In genomic region chr1:27630859-27631491, GRCh38 we compare ENCODE assay signal across 9 cellular contexts. TPM values are rescaled to one million over a fixed set of nuclear protein-coding genes. Genes with fewer than 3 reads are reported as not detected.
DNase-seq lines count a peak whose midpoint lies in the region; ATAC-seq and TF ChIP-seq lines count a peak whose summit lies in the region.
"Had no signal": no experiment of that assay in that cellular context is flagged by ENCODE, and none has a peak within 500 bp of the region (broad histone marks: within the 10 kb centered on the region; RNA-seq: fewer than 3 reads in every experiment).

No MANE protein-coding gene starts in this region.

- peak overlapping the region; percentile 82 for H3K4me2 ChIP-seq in Karpas-422 (ENCODE audit: low read depth, low read length, poor library complexity, severe bottlenecking)

- 22 to 47% methylated on average over 4 to 5 of the region's 5 CpGs for WGBS in esophagus squamous epithelium, 2 donors

- ATAC-seq in GM19025 (IDR thresholded peaks at IDR 0.05; ENCODE audit: low read depth, unreplicated experiment) = peak; percentile 33
- ATAC-seq in stimulated activated naive B cell treated with anti-CD40 and anti-IgM and Interleukin-4, amounts not matched to agents 10 μg/mL and 1 μg/mL and 100 μg/mL, for 72 hours (replicated peaks) = peak; percentile 24 to 26
- ATAC-seq in HG03521 (IDR thresholded peaks at IDR 0.05; ENCODE audit: unreplicated experiment) = no peak

- H3K4me1 ChIP-seq in Karpas-422 (ENCODE audit: low read length) = peaks cover 79% of the 10 kb centered on the region
- H3K4me1 ChIP-seq in esophagus squamous epithelium = peaks cover 30 to 88% (median 42%) of the 10 kb centered on the region in 3 donors

- H3K4me1 Mint-ChIP-seq in stimulated activated naive B cell treated with anti-CD40 and anti-IgM and Interleukin-4, amounts not matched to agents 10 μg/mL and 1 μg/mL and 100 μg/mL, for 72 hours = peaks cover 60 to 73% of the 10 kb centered on the region in 2 donors

- H3K9ac ChIP-seq in Karpas-422 (ENCODE audit: low read length) = peak overlapping the region; percentile 93

- H3K27ac ChIP-seq in Karpas-422 (ENCODE audit: low read length) (peak overlapping the region; percentile 98), esophagus squamous epithelium (peak overlapping the region; percentile 48 to 85 (median 74))
- H3K27ac ChIP-seq: SJSA1 had no signal

- no peaks in the 10 kb centered on the region for H3K27me3 ChIP-seq in Karpas-422 (ENCODE audit: low read length)
- H3K27me3 ChIP-seq in esophagus squamous epithelium = peaks cover 0 to 18% (median 0%) of the 10 kb centered on the region in 4 donors

- no peaks in the 10 kb centered on the region for H3K36me3 Mint-ChIP-seq in stimulated activated naive B cell treated with anti-CD40 and anti-IgM and Interleukin-4, amounts not matched to agents 10 μg/mL and 1 μg/mL and 100 μg/mL, for 72 hours

- no peaks in the 10 kb centered on the region for H3K9me2 ChIP-seq in Karpas-422 (replicated peaks; ENCODE audit: insufficient read depth, low read length)

- H3K9me3 ChIP-seq in Karpas-422 (ENCODE audit: low read length) (no peaks in the 10 kb centered on the region), esophagus squamous epithelium (no peaks in the 10 kb centered on the region)
- H3K9me3 ChIP-seq: SJSA1 had no signal

- peak overlapping the region; percentile 76 for H3K4me3 ChIP-seq in Karpas-422 (ENCODE audit: low read length)
- H3K4me3 ChIP-seq in esophagus squamous epithelium = no peak overlapping the region
- H3K4me3 ChIP-seq: SJSA1 had no signal

- TF ChIP-seq CTCF in esophagus squamous epithelium (IDR thresholded peaks at IDR 0.05) = no peak

- H4K20me1 ChIP-seq in Karpas-422 (ENCODE audit: insufficient read depth, low read depth, low read length) = no peaks in the 10 kb centered on the region

- H3K4me3 Mint-ChIP-seq in stimulated activated naive B cell treated with anti-CD40 and anti-IgM and Interleukin-4, amounts not matched to agents 10 μg/mL and 1 μg/mL and 100 μg/mL, for 72 hours = peak overlapping the region; percentile 36 to 42

- peak in 1 of 4 donors; percentile 9 for TF ChIP-seq POLR2A in esophagus squamous epithelium (IDR thresholded peaks at IDR 0.05)

- H3K27ac Mint-ChIP-seq in stimulated activated naive B cell treated with anti-CD40 and anti-IgM and Interleukin-4, amounts not matched to agents 10 μg/mL and 1 μg/mL and 100 μg/mL, for 72 hours = peak overlapping the region; percentile 93

- intact Hi-C loops in esophagus squamous epithelium (cut with DNase I) = no loop called here

- DNase-seq in Karpas-422 (peak; percentile 88), esophagus squamous epithelium (lab: John Stamatoyannopoulos, UW) (no peak), COR-L47 (lab: John Stamatoyannopoulos, UW) (no peak), inferior parietal cortex (ENCODE audit: extremely low spot score) (no peak), HuH-7 (ENCODE audit: low spot score) (no peak)
- DNase-seq in stimulated activated naive B cell treated with anti-CD40 and anti-IgM and Interleukin-4, amounts not matched to agents 10 μg/mL and 1 μg/mL and 100 μg/mL, for 72 hours = peak; percentile 64

- no peaks in the 10 kb centered on the region for H3K36me3 ChIP-seq in Karpas-422 (ENCODE audit: insufficient read depth, low read length)
- no peaks in the 10 kb centered on the region for H3K36me3 ChIP-seq in esophagus squamous epithelium
- H3K36me3 ChIP-seq: SJSA1 had no signal

- no peaks in the 10 kb centered on the region for H3K79me2 ChIP-seq in Karpas-422 (ENCODE audit: low read length)

- peak overlapping the region; percentile 21; the same call in 1 of the 2 replicates for H2AFZ ChIP-seq in Karpas-422 (ENCODE audit: low read length)

- H3K9me3 Mint-ChIP-seq in stimulated activated naive B cell treated with anti-CD40 and anti-IgM and Interleukin-4, amounts not matched to agents 10 μg/mL and 1 μg/mL and 100 μg/mL, for 72 hours = no peaks in the 10 kb centered on the region

- no peaks in the 10 kb centered on the region for H3K27me3 Mint-ChIP-seq in stimulated activated naive B cell treated with anti-CD40 and anti-IgM and Interleukin-4, amounts not matched to agents 10 μg/mL and 1 μg/mL and 100 μg/mL, for 72 hours

RNA-seq across cellular contexts. Expression of gene FGR, which starts 4.0 kb away (rescaled TPM):
- total RNA-seq in Karpas-422 (2014; rRNA removed; shearing (Covaris generic); ENCODE audit: low replicate concordance) = 3.0 and 5.6 TPM in 2 replicates
- total RNA-seq in esophagus squamous epithelium = 10 to 100 TPM in 2 of 4 donors, 1 to 10 TPM in 2; 1.2 to 12.4 (median 7.5) TPM
- total RNA-seq: SJSA1 had no signal

RNA-seq across cellular contexts. Expression of gene AHDC1, which starts 27.0 kb away (rescaled TPM):
- total RNA-seq in Karpas-422 (2014; rRNA removed; shearing (Covaris generic); ENCODE audit: low replicate concordance) = 2.1 and 2.2 TPM in 2 replicates
- total RNA-seq in esophagus squamous epithelium = 100 to 1,000 TPM in 1 of 4 donors, 10 to 100 TPM in 3; 22.2 to 112 (median 30.6) TPM

RNA-seq across cellular contexts. Expression of gene IFI6, which starts 41.0 kb away (rescaled TPM):
- total RNA-seq in Karpas-422 (2014; rRNA removed; shearing (Covaris generic); ENCODE audit: low replicate concordance) = 67.3 and 88.2 TPM in 2 replicates
- total RNA-seq in esophagus squamous epithelium = 100 to 1,000 TPM in 1 of 4 donors, 10 to 100 TPM in 2, 1 to 10 TPM in 1; 4.0 to 194 (median 13.6) TPM

Comparison
In these comparisons a context has a peak if more than half of its experiments do, and no peak if none do; other contexts are left out.
1. DNase-seq: peak in Karpas-422 (single experiment) and stimulated activated naive B cell treated with anti-CD40 and anti-IgM and Interleukin-4, amounts not matched to agents 10 μg/mL and 1 μg/mL and 100 μg/mL, for 72 hours (single experiment); none in esophagus squamous epithelium (single experiment), COR-L47 (single experiment), inferior parietal cortex (single experiment) and HuH-7 (single experiment).